In genomic region chr3:69433016-69433937, GRCh38 we compare ENCODE assay signal across 1 cellular context.
TF ChIP-seq lines count a peak whose summit lies in the region.

No MANE protein-coding gene starts in this region.

TF ChIP-seq in A549, 52 proteins besides CTCF, POLR2A, EP300 and RAD21 (continued from another document):
- no peak for TF ChIP-seq ELK1 (IDR thresholded peaks at IDR 0.05; ENCODE audit: low read depth, low read length)
- no peak for TF ChIP-seq HOXB5 (CRISPR knock-in tag; IDR thresholded peaks at IDR 0.05)
- no peak for TF ChIP-seq TP53 (CRISPR knock-in tag; IDR thresholded peaks at IDR 0.05)
- TF ChIP-seq REST (IDR thresholded peaks at IDR 0.05), result no peak
- no peak for TF ChIP-seq KDM5A (IDR thresholded peaks at IDR 0.05)
- no peak for TF ChIP-seq NPAS2 (CRISPR knock-in tag; IDR thresholded peaks at IDR 0.05; ENCODE audit: borderline replicate concordance)
- TF ChIP-seq BHLHE40 (IDR thresholded peaks at IDR 0.05; ENCODE audit: low read depth, low read length), result no peak
- TF ChIP-seq CEBPB (IDR thresholded peaks at IDR 0.05), result no peak
